Comparison of ENCODE assay signal across 18 cellular contexts in genomic region chr2:86706220-86706619, GRCh38.
"Had no signal": no experiment of that assay in that cellular context is flagged by ENCODE, and none has a peak within 500 bp of the region (broad histone marks: within the 10 kb centered on the region; RNA-seq: fewer than 3 reads in every experiment).

No MANE protein-coding gene starts in this region.

- H3K27ac ChIP-seq: parathyroid adenoma, upper lobe of left lung had no signal

- H3K4me1 ChIP-seq: parathyroid adenoma had no signal

- H3K9me3 ChIP-seq: upper lobe of left lung had no signal

- H3K4me1 Mint-ChIP-seq: activated CD4-positive, alpha-beta T cell treated with anti-CD3 and anti-CD28 coated beads, Interleukin-2, amount 10 ng/mL, durations not matched to agents 7 days and 5 days; activated CD8-positive, alpha-beta memory T cell treated with anti-CD3 and anti-CD28 coated beads, Interleukin-2, amount 10 ng/mL, durations not matched to agents 7 days and 5 days; memory B cell; naive B cell; T-helper 17 cell had no signal

- H3K4me3 Mint-ChIP-seq: activated CD4-positive, alpha-beta T cell treated with anti-CD3 and anti-CD28 coated beads, Interleukin-2, amount 10 ng/mL, durations not matched to agents 7 days and 5 days; activated CD8-positive, alpha-beta memory T cell treated with anti-CD3 and anti-CD28 coated beads, Interleukin-2, amount 10 ng/mL, durations not matched to agents 7 days and 5 days; activated CD8-positive, alpha-beta T cell treated with anti-CD3 and anti-CD28 coated beads for 36 hours; activated naive CD8-positive, alpha-beta T cell treated with anti-CD3 and anti-CD28 coated beads, Interleukin-2, amount 50 U/mL, for 24 hours; memory B cell; naive B cell; T-helper 17 cell had no signal

- H3K27ac Mint-ChIP-seq: activated CD4-positive, alpha-beta T cell treated with anti-CD3 and anti-CD28 coated beads, Interleukin-2, amount 10 ng/mL, durations not matched to agents 7 days and 5 days; activated CD8-positive, alpha-beta memory T cell treated with anti-CD3 and anti-CD28 coated beads, Interleukin-2, amount 10 ng/mL, durations not matched to agents 7 days and 5 days; activated CD8-positive, alpha-beta T cell treated with anti-CD3 and anti-CD28 coated beads for 36 hours; activated naive CD8-positive, alpha-beta T cell treated with anti-CD3 and anti-CD28 coated beads, Interleukin-2, amount 50 U/mL, for 24 hours; memory B cell; naive B cell; T-helper 17 cell had no signal

- H3K36me3 ChIP-seq: upper lobe of left lung had no signal

- DNase-seq: activated CD4-positive, alpha-beta T cell treated with anti-CD3 and anti-CD28 coated beads, Interleukin-2, amount 10 ng/mL, durations not matched to agents 7 days and 5 days; activated CD8-positive, alpha-beta memory T cell treated with anti-CD3 and anti-CD28 coated beads, Interleukin-2, amount 10 ng/mL, durations not matched to agents 7 days and 5 days; activated CD8-positive, alpha-beta T cell treated with anti-CD3 and anti-CD28 coated beads for 36 hours; activated gamma-delta T cell; activated naive CD4-positive, alpha-beta T cell treated with anti-CD3 and anti-CD28 coated beads, Interleukin-2, amount 50 U/mL, for 16 hours; activated naive CD8-positive, alpha-beta T cell treated with anti-CD3 and anti-CD28 coated beads, Interleukin-2, amount 50 U/mL, for 24 hours; activated T-cell treated with anti-CD3 and anti-CD28 coated beads for 4 hours; naive B cell; nucleus accumbens; stimulated activated CD4-positive, alpha-beta T cell treated with anti-CD3 and anti-CD28 coated beads, Interleukin-15, amount 100 ng/mL, for 24 hours; stimulated activated naive CD4-positive, alpha-beta T cell; SW 1271; T-helper 17 cell had no signal

- ATAC-seq: activated CD8-positive, alpha-beta memory T cell treated with anti-CD3 and anti-CD28 coated beads, Interleukin-2, amount 10 ng/mL, durations not matched to agents 7 days and 5 days; activated CD8-positive, alpha-beta T cell treated with anti-CD3 and anti-CD28 coated beads for 36 hours; activated naive CD8-positive, alpha-beta T cell treated with anti-CD3 and anti-CD28 coated beads, Interleukin-2, amount 50 U/mL, for 24 hours; sciatic nerve; T-helper 17 cell had no signal

- H3K27me3 Mint-ChIP-seq: activated CD8-positive, alpha-beta memory T cell treated with anti-CD3 and anti-CD28 coated beads, Interleukin-2, amount 10 ng/mL, durations not matched to agents 7 days and 5 days; activated CD8-positive, alpha-beta T cell treated with anti-CD3 and anti-CD28 coated beads for 36 hours; activated naive CD8-positive, alpha-beta T cell treated with anti-CD3 and anti-CD28 coated beads, Interleukin-2, amount 50 U/mL, for 24 hours; memory B cell; naive B cell had no signal

- H3K4me3 ChIP-seq: smooth muscle cell, upper lobe of left lung had no signal

- H3K27me3 ChIP-seq: upper lobe of left lung had no signal
